15 cellular contexts compared by ENCODE assay signal in genomic region chr6:18293192-18293904, GRCh38. TPM values are rescaled to one million over a fixed set of nuclear protein-coding genes. Genes with fewer than 3 reads are reported as not detected.
DNase-seq lines count a peak whose midpoint lies in the region; ATAC-seq, FAIRE-seq and TF ChIP-seq lines count a peak whose summit lies in the region.
"Had no signal": no experiment of that assay in that cellular context is flagged by ENCODE, and none has a peak within 500 bp of the region (broad histone marks: within the 10 kb centered on the region; RNA-seq: fewer than 3 reads in every experiment).

No MANE protein-coding gene starts in this region.

- H3K27me3 Mint-ChIP-seq in MCF 10A (ENCODE audit: insufficient read depth, unreplicated experiment): no peaks in the 10 kb centered on the region

- H3K36me3 Mint-ChIP-seq in MCF 10A (ENCODE audit: insufficient read depth, unreplicated experiment): no peaks in the 10 kb centered on the region

- no peak for TF ChIP-seq POLR2A in breast epithelium (IDR thresholded peaks at IDR 0.05)
- no peak for TF ChIP-seq POLR2A in Peyer's patch (IDR thresholded peaks at IDR 0.05)
- no peak for TF ChIP-seq POLR2A in H1 (IDR thresholded peaks at IDR 0.05; ENCODE audit: control extremely low read depth in 1 of 2, low read depth in 2 of 2, low read length in 2 of 2)
- TF ChIP-seq POLR2A in stomach (IDR thresholded peaks at IDR 0.05): no peak

- no peak for TF ChIP-seq EP300 in H1 (IDR thresholded peaks at IDR 0.05; ENCODE audit: borderline replicate concordance in 1 of 2, low read depth in 2 of 2, low read length in 2 of 2)
- TF ChIP-seq EP300 in stomach (IDR thresholded peaks at IDR 0.05): no peak

- no peaks in the 10 kb centered on the region for H3K79me1 ChIP-seq in H1 (ENCODE audit: low read depth, low read length)

- H3K27me3 ChIP-seq in breast epithelium (no peaks in the 10 kb centered on the region), Peyer's patch (no peaks in the 10 kb centered on the region), H1 (replicated peaks in 1 of 4; ENCODE audit: control insufficient read depth in 3 of 4, extremely low read depth in 1 of 4, insufficient read depth in 3 of 4, low read length in 3 of 4) (no peaks in the 10 kb centered on the region), stomach (peaks cover 0 to 2% (median 0%) of the 10 kb centered on the region in 3 donors)

- H3K79me2 ChIP-seq in H1 (ENCODE audit: control insufficient read depth in 1 of 2, insufficient read depth in 2 of 2, low read length in 2 of 2): no peaks in the 10 kb centered on the region

- H3K9me3 ChIP-seq in breast epithelium (no peaks in the 10 kb centered on the region), Peyer's patch (no peaks in the 10 kb centered on the region), H1 (ENCODE audit: insufficient read depth in 2 of 2, low read depth in 1 of 2, low read length in 1 of 2) (no peaks in the 10 kb centered on the region), stomach (no peaks in the 10 kb centered on the region)

- WGBS in H1 (ENCODE audit: extremely low coverage in 1 of 2, insufficient coverage in 1 of 2, insufficient read length in 1 of 2, insufficient replicate concordance in 2 of 2, low coverage in 1 of 2, low lambda C conversion rate in 2 of 2, missing lambda C conversion rate in 1 of 2), 2 experiments: 84% methylated on average over 6 of the region's 6 CpGs; no CpG with 5 or more reads in 1 of the 2 experiments
- WGBS in stomach, 5 donors: 57 to 63% (median 59%) methylated on average over 6 of the region's 6 CpGs

- no peak overlapping the region for H3K18ac ChIP-seq in H1 (ENCODE audit: extremely low read depth, low read length)

- H2BK5ac ChIP-seq in H1 (ENCODE audit: low read depth, low read length): no peak overlapping the region

- H4K5ac ChIP-seq in H1 (ENCODE audit: insufficient read length, low read depth, low read length): no peak overlapping the region

- no peak overlapping the region for H3K4me3 Mint-ChIP-seq in MCF 10A (ENCODE audit: unreplicated experiment)

- H3K9ac ChIP-seq in H1 (replicated peaks in 1 of 4; ENCODE audit: extremely low read depth in 1 of 4, low read depth in 3 of 4, low read length in 3 of 4): no peak overlapping the region

- no peak for FAIRE-seq in H1 (lab: Jason Lieb, UNC)
- FAIRE-seq: GM12878, TTC549 had no signal

- peak; percentile 27 for DNase-seq in MCF 10A (ENCODE audit: unreplicated experiment)
- DNase-seq in breast epithelium (ENCODE audit: low spot score in 2 of 2): no peak
- peak in 2 of 3 donors; percentile 69 to 77 for DNase-seq in Peyer's patch
- no peak for DNase-seq in H1 (ENCODE audit: low read depth in 1 of 2, low spot score in 2 of 2)
- no peak for DNase-seq in AML-193 (lab: John Stamatoyannopoulos, UW)
- no peak for DNase-seq in stomach
- no peak for DNase-seq in mesenteric fat pad (ENCODE audit: low spot score)
- DNase-seq: activated naive CD4-positive, alpha-beta T cell; cerebellar nuclear complex; DMS 273 treated with DMSO at 0.1 percent for 48 hours; mesendoderm had no signal

- H3K14ac ChIP-seq in H1 (ENCODE audit: insufficient read length): no peak overlapping the region

- H3K36me3 ChIP-seq in breast epithelium: no peaks in the 10 kb centered on the region
- no peaks in the 10 kb centered on the region for H3K36me3 ChIP-seq in Peyer's patch
- no peaks in the 10 kb centered on the region for H3K36me3 ChIP-seq in H1 (ENCODE audit: control insufficient read depth in 2 of 4, insufficient read depth in 4 of 4, low read length in 3 of 4)
- no peaks in the 10 kb centered on the region for H3K36me3 ChIP-seq in stomach

- no peak overlapping the region for H4K91ac ChIP-seq in H1 (replicated peaks; ENCODE audit: insufficient read length, low read length)

- no peak for TF ChIP-seq RAD21 in H1 (IDR thresholded peaks at IDR 0.05 in 1 of 2, conservative IDR thresholded peaks at IDR 0.05 in 1 of 2; ENCODE audit: low read depth in 2 of 2, low read length in 2 of 2)

- H3K23me2 ChIP-seq in H1 (ENCODE audit: low read depth, low read length): no peaks in the 10 kb centered on the region

- H2AFZ ChIP-seq in H1 (ENCODE audit: low read length): no peak overlapping the region

- no peak overlapping the region for H3K4me2 ChIP-seq in H1 (ENCODE audit: insufficient read depth in 1 of 2, low read depth in 2 of 2, low read length in 2 of 2)

- ATAC-seq in HG03175 (IDR thresholded peaks at IDR 0.05; ENCODE audit: unreplicated experiment): no peak
- ATAC-seq: GM12878 had no signal

- no peak overlapping the region for H3K27ac Mint-ChIP-seq in MCF 10A (ENCODE audit: low read depth, unreplicated experiment)

- no peak overlapping the region for H2BK12ac ChIP-seq in H1 (ENCODE audit: low read depth, low read length)

- no peak overlapping the region for H4K8ac ChIP-seq in H1 (ENCODE audit: extremely low read depth, insufficient read depth, low read length)

- no peaks in the 10 kb centered on the region for H3K4me1 Mint-ChIP-seq in MCF 10A (ENCODE audit: insufficient read depth, unreplicated experiment)

- POLR2A ChIA-PET in MCF 10A (lab: Yijun Ruan, JAX): no interaction called here
- POLR2A ChIA-PET in H1 (lab: Charles Lee; ENCODE audit: partially characterized antibody): no interaction called here

- no peak overlapping the region for H3K56ac ChIP-seq in H1 (replicated peaks; ENCODE audit: insufficient read length, low read depth, low read length)

- no peak overlapping the region for H2BK20ac ChIP-seq in H1 (ENCODE audit: low read length)

- no peaks in the 10 kb centered on the region for H4K20me1 ChIP-seq in H1 (replicated peaks in 1 of 2; ENCODE audit: control insufficient read depth in 1 of 2, insufficient read depth in 2 of 2, low read length in 2 of 2)

- H3K4ac ChIP-seq in H1 (replicated peaks; ENCODE audit: insufficient read length, low read depth, low read length): no peak overlapping the region

- H3K9me3 Mint-ChIP-seq in MCF 10A (ENCODE audit: unreplicated experiment): no peaks in the 10 kb centered on the region

- intact Hi-C loops in MCF 10A (cut with micrococcal nuclease) (no loop called here), breast epithelium (cut with DNase I; ENCODE audit: low total_unique reads) (no loop called here), stomach (cut with DNase I; ENCODE audit: low total_unique reads) (no loop called here)

- no peak overlapping the region for H3K4me3 ChIP-seq in breast epithelium
- H3K4me3 ChIP-seq in Peyer's patch: peak overlapping the region in 2 of 4 donors; percentile 27 to 33
- H3K4me3 ChIP-seq in H1 (ENCODE audit: extremely low read depth in 1 of 4, insufficient read depth in 2 of 4, low read depth in 3 of 4, low read length in 4 of 4): no peak overlapping the region
- no peak overlapping the region for H3K4me3 ChIP-seq in stomach
- H3K4me3 ChIP-seq: GM12878 had no signal

- BruUV-seq in MCF 10A (replicated peaks; lab: Mats Ljungman, UMichigan): no TSS peak

- H3K27ac ChIP-seq in breast epithelium (no peak overlapping the region), Peyer's patch (peak overlapping the region in 3 of 4 donors; percentile 24 to 66 (median 56)), H1 (ENCODE audit: low read depth, low read length) (no peak overlapping the region), stomach (no peak overlapping the region)
- H3K27ac ChIP-seq: HL-60 had no signal

- H2BK120ac ChIP-seq in H1 (replicated peaks; ENCODE audit: low read depth, low read length): no peak overlapping the region

- CTCF ChIA-PET in MCF 10A (lab: Yijun Ruan, JAX): no interaction called here
- CTCF ChIA-PET in H1 (lab: Charles Lee; ENCODE audit: partially characterized antibody): no interaction called here

- no peak for TF ChIP-seq CTCF in MCF 10A (IDR thresholded peaks at IDR 0.05; ENCODE audit: unreplicated experiment)
- TF ChIP-seq CTCF in breast epithelium (IDR thresholded peaks at IDR 0.05): no peak
- TF ChIP-seq CTCF in Peyer's patch (IDR thresholded peaks at IDR 0.05): peak in 1 of 6 experiments; percentile 27
- TF ChIP-seq CTCF in H1 (IDR thresholded peaks at IDR 0.05; ENCODE audit: control extremely low read depth in 1 of 3, insufficient read depth in 1 of 3, low read depth in 1 of 3, low read length in 3 of 3): no peak
- TF ChIP-seq CTCF in stomach (IDR thresholded peaks at IDR 0.05): no peak

- H3K4me1 ChIP-seq in breast epithelium (no peaks in the 10 kb centered on the region), Peyer's patch (no peaks in the 10 kb centered on the region), H1 (replicated peaks in 1 of 4; ENCODE audit: control insufficient read depth in 3 of 4, insufficient read depth in 4 of 4, low read length in 3 of 4) (peaks cover 0 to 3% (median 3%) of the 10 kb centered on the region in 4 experiments; a peak in 2 of 7 replicates), stomach (no peaks in the 10 kb centered on the region)

- H3K23ac ChIP-seq in H1 (ENCODE audit: insufficient read length): no peak overlapping the region

- H2AK5ac ChIP-seq in H1 (ENCODE audit: low read depth, low read length): no peak overlapping the region

- no peak overlapping the region for H2BK15ac ChIP-seq in H1 (ENCODE audit: low read length)

TF ChIP-seq in H1, 55 proteins besides CTCF, POLR2A, EP300 and RAD21:
- TF ChIP-seq MAFK (IDR thresholded peaks at IDR 0.05; ENCODE audit: low read depth, low read length) (peak; percentile 61; the same call in 1 of the 2 replicates), BACH1 (IDR thresholded peaks at IDR 0.05; ENCODE audit: low read length) (peak; percentile 79), SIX5 (IDR thresholded peaks at IDR 0.05; ENCODE audit: low read depth, low read length) (no peak)

RNA-seq across cellular contexts. Expression of gene DEK, which starts 29.0 kb away (rescaled TPM):
- total RNA-seq in MCF 10A (2022) (118 and 148 TPM in 2 replicates), breast epithelium (100 to 1,000 TPM; 107 to 162 (median 125) TPM), Peyer's patch (100 to 1,000 TPM in 3 of 4 donors, 10 to 100 TPM in 1; 93.1 to 140 (median 127) TPM), stomach (100 to 1,000 TPM; 109 to 189 (median 146) TPM), mesenteric fat pad (54.3 TPM)
- 227 and 228 TPM in 2 replicates for total RNA-seq in H1 (2021; fragmentation: NEBNext Ultra II Directional; extraction: Animal tissue kit (Norgen Biotek cat#: 25700))
- polyA plus RNA-seq in H1 (2011; rRNA removed) (22.1 and 40.0 TPM in 2 replicates), stomach (10 to 100 TPM; 35.4 to 59.6 (median 48.4) TPM)
- polyA plus RNA-seq in H1 (2011; cell fraction: cytosol; rRNA removed): 80.0 TPM
- polyA plus RNA-seq in H1 (2011; cell fraction: nucleus; rRNA removed): 22.9 TPM
- 91.5 to 172 TPM (median 103 TPM) in 4 replicates for polyA plus RNA-seq in H1 (2012, experiment 1 of 2)
- polyA plus RNA-seq in H1 (2012, experiment 2 of 2): 12.1 TPM
- 274 TPM for polyA plus RNA-seq in H1 (2013, experiment 1 of 2)
- 284 TPM for polyA plus RNA-seq in H1 (2013, experiment 2 of 2)
- polyA minus RNA-seq in H1 (2011; rRNA and poly(A)+ RNA removed): 16.2 and 21.6 TPM in 2 replicates
- polyA minus RNA-seq in H1 (2011; cell fraction: cytosol; rRNA and poly(A)+ RNA removed): 102 TPM
- polyA minus RNA-seq in H1 (2011; cell fraction: nucleus; rRNA and poly(A)+ RNA removed): 78.9 TPM

Comparison
In these comparisons a context has a peak if more than half of its experiments do, and no peak if none do; other contexts are left out.
1. DNase-seq: peak in MCF 10A (single experiment) and Peyer's patch (2 of 3); none in breast epithelium (0 of 2), H1 (0 of 2), AML-193 (0 of 2), stomach (single experiment) and mesenteric fat pad (single experiment).
2. H3K27ac ChIP-seq: peak in Peyer's patch (3 of 4); none in breast epithelium (0 of 2), H1 (single experiment) and stomach (0 of 5).